In the genomic region with DNA sequence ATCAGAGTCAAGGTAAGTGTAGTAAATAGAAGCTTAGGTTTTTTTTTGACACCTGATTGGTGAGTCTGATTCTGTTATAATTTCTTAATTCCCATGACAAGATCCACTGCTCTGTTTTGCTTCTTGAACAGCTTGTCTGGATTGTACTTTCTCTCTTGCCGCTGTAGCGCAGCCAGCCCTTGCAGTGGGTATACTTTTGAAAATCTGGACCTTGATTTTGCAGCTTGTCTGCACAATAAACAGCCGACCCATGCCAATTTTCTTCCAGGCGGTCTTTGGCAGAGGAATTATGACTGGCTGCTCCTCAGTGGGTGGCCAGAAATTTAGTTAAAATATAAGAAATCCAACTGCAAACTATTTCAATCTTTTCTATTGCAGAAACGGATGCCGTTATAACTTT, we compare ENCODE assay signal across 1 cellular context.
TF ChIP-seq lines count a peak whose summit lies in the region.

No MANE protein-coding gene starts in this region.

TF ChIP-seq in HepG2, 621 proteins besides CTCF, POLR2A, EP300 and RAD21:
- TF ChIP-seq, protein P1, sequence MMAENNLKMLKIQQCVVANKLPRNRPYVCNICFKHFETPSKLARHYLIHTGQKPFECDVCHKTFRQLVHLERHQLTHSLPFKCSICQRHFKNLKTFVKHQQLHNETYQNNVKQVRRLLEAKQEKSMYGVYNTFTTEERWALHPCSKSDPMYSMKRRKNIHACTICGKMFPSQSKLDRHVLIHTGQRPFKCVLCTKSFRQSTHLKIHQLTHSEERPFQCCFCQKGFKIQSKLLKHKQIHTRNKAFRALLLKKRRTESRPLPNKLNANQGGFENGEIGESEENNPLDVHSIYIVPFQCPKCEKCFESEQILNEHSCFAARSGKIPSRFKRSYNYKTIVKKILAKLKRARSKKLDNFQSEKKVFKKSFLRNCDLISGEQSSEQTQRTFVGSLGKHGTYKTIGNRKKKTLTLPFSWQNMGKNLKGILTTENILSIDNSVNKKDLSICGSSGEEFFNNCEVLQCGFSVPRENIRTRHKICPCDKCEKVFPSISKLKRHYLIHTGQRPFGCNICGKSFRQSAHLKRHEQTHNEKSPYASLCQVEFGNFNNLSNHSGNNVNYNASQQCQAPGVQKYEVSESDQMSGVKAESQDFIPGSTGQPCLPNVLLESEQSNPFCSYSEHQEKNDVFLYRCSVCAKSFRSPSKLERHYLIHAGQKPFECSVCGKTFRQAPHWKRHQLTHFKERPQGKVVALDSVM (CRISPR knock-in tag; IDR thresholded peaks at IDR 0.05) = no peak
- TF ChIP-seq, protein P2, sequence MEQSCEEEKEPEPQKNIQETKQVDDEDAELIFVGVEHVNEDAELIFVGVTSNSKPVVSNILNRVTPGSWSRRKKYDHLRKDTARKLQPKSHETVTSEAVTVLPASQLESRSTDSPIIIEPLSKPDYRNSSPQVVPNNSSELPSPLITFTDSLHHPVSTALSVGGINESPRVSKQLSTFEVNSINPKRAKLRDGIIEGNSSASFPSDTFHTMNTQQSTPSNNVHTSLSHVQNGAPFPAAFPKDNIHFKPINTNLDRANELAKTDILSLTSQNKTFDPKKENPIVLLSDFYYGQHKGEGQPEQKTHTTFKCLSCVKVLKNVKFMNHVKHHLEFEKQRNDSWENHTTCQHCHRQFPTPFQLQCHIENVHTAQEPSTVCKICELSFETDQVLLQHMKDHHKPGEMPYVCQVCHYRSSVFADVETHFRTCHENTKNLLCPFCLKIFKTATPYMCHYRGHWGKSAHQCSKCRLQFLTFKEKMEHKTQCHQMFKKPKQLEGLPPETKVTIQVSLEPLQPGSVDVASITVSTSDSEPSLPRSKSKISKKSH (CRISPR knock-in tag; IDR thresholded peaks at IDR 0.05; ENCODE audit: borderline replicate concordance) = no peak
- TF ChIP-seq ZNF788 (CRISPR knock-in tag; IDR thresholded peaks at IDR 0.05; ENCODE audit: borderline replicate concordance) (no peak), CHCHD3 (CRISPR knock-in tag; IDR thresholded peaks at IDR 0.05) (no peak), ZNF143 (CRISPR knock-in tag; IDR thresholded peaks at IDR 0.05) (no peak), REL (CRISPR knock-in tag; conservative IDR thresholded peaks at IDR 0.05) (no peak), ZNF44 (CRISPR knock-in tag; IDR thresholded peaks at IDR 0.05) (no peak)
